Comparison of ENCODE assay signal across 8 cellular contexts in the genomic region with DNA sequence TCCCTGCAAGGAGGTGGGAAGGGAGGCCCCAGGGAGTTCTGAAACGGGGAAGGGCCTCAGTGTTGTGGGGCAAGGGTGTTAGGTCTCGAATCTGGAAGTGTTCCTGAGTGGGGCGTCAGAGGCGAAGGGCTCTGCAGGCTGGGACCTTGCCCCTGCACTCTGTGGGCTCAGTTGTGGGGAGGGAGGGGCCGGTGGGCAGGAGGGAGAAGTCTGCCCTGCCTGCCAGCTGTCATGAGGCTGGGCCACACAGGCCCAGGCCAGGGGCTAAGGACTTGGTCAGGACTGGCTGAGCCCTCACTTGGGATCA. TPM values are rescaled to one million over a fixed set of nuclear protein-coding genes. Genes with fewer than 3 reads are reported as not detected.
DNase-seq lines count a peak whose midpoint lies in the region; ATAC-seq and TF ChIP-seq lines count a peak whose summit lies in the region.

A gene (plus strand): TSS at position 59 of the 307 bp plus-strand sequence. CDS start 689 bp downstream, outside the sequence.

- peaks cover 36% of the 10 kb centered on the region for H3K4me1 Mint-ChIP-seq in CD8-positive, alpha-beta T cell (ENCODE audit: low read depth)
- peaks cover 10 to 17% of the 10 kb centered on the region in 2 donors for H3K4me1 Mint-ChIP-seq in natural killer cell treated with Interleukin-12 subunit alpha and Interleukin-12 subunit beta and Interleukin-15 and Interleukin-18, amount 100 ng/mL, for 72 hours (ENCODE audit: low read depth in 2 of 2)

- peak within 1 kb of the TSS; percentile 39 for H3K4me3 ChIP-seq in CD8-positive, alpha-beta T cell (ENCODE audit: low read depth, low read length)
- peak within 1 kb of the TSS; percentile 40 for H3K4me3 ChIP-seq in Jurkat, Clone E6-1 (ENCODE audit: low read length)
- peak within 1 kb of the TSS; percentile 57 for H3K4me3 ChIP-seq in effector memory CD4-positive, alpha-beta T cell (ENCODE audit: insufficient read depth, low read depth, low read length, poor library complexity, severe bottlenecking)

- TF ChIP-seq CTCF in CD8-positive, alpha-beta T cell (IDR thresholded peaks at IDR 0.05): no peak

- H3K27me3 ChIP-seq in CD8-positive, alpha-beta T cell (ENCODE audit: insufficient read depth, low read length): peaks cover 11% of the 10 kb centered on the region
- H3K27me3 ChIP-seq in effector memory CD4-positive, alpha-beta T cell (replicated peaks; ENCODE audit: control insufficient read depth, insufficient read depth, low read length, poor library complexity, severe bottlenecking): peaks cover 51% of the 10 kb centered on the region

- peak within 1 kb of the TSS; percentile 74 for H3K4me3 Mint-ChIP-seq in CD8-positive, alpha-beta T cell
- peak within 1 kb of the TSS; percentile 67 for H3K4me3 Mint-ChIP-seq in natural killer cell treated with Interleukin-12 subunit alpha and Interleukin-12 subunit beta and Interleukin-15 and Interleukin-18, amount 100 ng/mL, for 72 hours

- peaks cover 19% of the 10 kb centered on the region for H3K36me3 Mint-ChIP-seq in CD8-positive, alpha-beta T cell
- no peaks in the 10 kb centered on the region for H3K36me3 Mint-ChIP-seq in natural killer cell treated with Interleukin-12 subunit alpha and Interleukin-12 subunit beta and Interleukin-15 and Interleukin-18, amount 100 ng/mL, for 72 hours

- H3K9me3 ChIP-seq in CD8-positive, alpha-beta T cell (ENCODE audit: low read length): no peaks in the 10 kb centered on the region
- H3K9me3 ChIP-seq in effector memory CD4-positive, alpha-beta T cell (ENCODE audit: control insufficient read depth, low read length): no peaks in the 10 kb centered on the region

- no peaks in the 10 kb centered on the region for H3K9me3 Mint-ChIP-seq in CD8-positive, alpha-beta T cell
- no peaks in the 10 kb centered on the region for H3K9me3 Mint-ChIP-seq in natural killer cell treated with Interleukin-12 subunit alpha and Interleukin-12 subunit beta and Interleukin-15 and Interleukin-18, amount 100 ng/mL, for 72 hours

- no peak within 1 kb of the TSS for H3K27ac ChIP-seq in CD8-positive, alpha-beta T cell (ENCODE audit: low read depth, low read length)
- peak within 1 kb of the TSS; percentile 48 for H3K27ac ChIP-seq in effector memory CD4-positive, alpha-beta T cell (ENCODE audit: insufficient read depth, low read length, poor library complexity, severe bottlenecking)

- H3K4me1 ChIP-seq in CD8-positive, alpha-beta T cell (ENCODE audit: insufficient read depth, low read length): peaks cover 53% of the 10 kb centered on the region
- H3K4me1 ChIP-seq in effector memory CD4-positive, alpha-beta T cell (ENCODE audit: control insufficient read depth, insufficient read depth, low read length, poor library complexity, severe bottlenecking): peaks cover 38% of the 10 kb centered on the region

- intact Hi-C loops in CD8-positive, alpha-beta T cell (cut with DNase I, micrococcal nuclease): no loop called here

- TF ChIP-seq POLR2A in GM18505 (IDR thresholded peaks at IDR 0.05; ENCODE audit: borderline replicate concordance, extremely low read depth, insufficient read depth, insufficient read length): no peak

- CTCF ChIA-PET in CD8-positive, alpha-beta T cell (lab: Charles Lee): no interaction called here

- peaks cover 25% of the 10 kb centered on the region for H3K27me3 Mint-ChIP-seq in CD8-positive, alpha-beta T cell (ENCODE audit: low read depth)
- H3K27me3 Mint-ChIP-seq in natural killer cell treated with Interleukin-12 subunit alpha and Interleukin-12 subunit beta and Interleukin-15 and Interleukin-18, amount 100 ng/mL, for 72 hours: peaks cover 0 to 17% of the 10 kb centered on the region in 2 donors

- no peak within 1 kb of the TSS for H3K27ac Mint-ChIP-seq in CD8-positive, alpha-beta T cell
- peak within 1 kb of the TSS in 1 of 2 donors; percentile 62 for H3K27ac Mint-ChIP-seq in natural killer cell treated with Interleukin-12 subunit alpha and Interleukin-12 subunit beta and Interleukin-15 and Interleukin-18, amount 100 ng/mL, for 72 hours

- POLR2A ChIA-PET in CD8-positive, alpha-beta T cell (lab: Charles Lee): interaction anchor here (0.8 to 4.2 kb wide), 3 partner anchors 8 to 19 kb away, joined by 3 to 30 read pairs (median 6); a partner anchor contains a TSS

- no peak for DNase-seq in CD8-positive, alpha-beta T cell
- no peak for DNase-seq in Jurkat, Clone E6-1 (ENCODE audit: low read depth, low spot score)
- DNase-seq in effector memory CD4-positive, alpha-beta T cell: no peak
- DNase-seq in natural killer cell treated with Interleukin-12 subunit alpha and Interleukin-12 subunit beta and Interleukin-15 and Interleukin-18, amount 100 ng/mL, for 72 hours (ENCODE audit: low spot score): no peak
- DNase-seq in AG20443 (ENCODE audit: low spot score): no peak
- DNase-seq in NCI-H187 (lab: John Stamatoyannopoulos, UW): no peak
- DNase-seq in NCI-H128 (lab: John Stamatoyannopoulos, UW; ENCODE audit: unreplicated experiment): no peak

- H3K36me3 ChIP-seq in CD8-positive, alpha-beta T cell (ENCODE audit: insufficient read depth, low read length): peaks cover 5% of the 10 kb centered on the region
- H3K36me3 ChIP-seq in effector memory CD4-positive, alpha-beta T cell (ENCODE audit: control insufficient read depth, insufficient read depth, low read length): peaks cover 18% of the 10 kb centered on the region

- no peak for ATAC-seq in CD8-positive, alpha-beta T cell
- no peak for ATAC-seq in natural killer cell treated with Interleukin-12 subunit alpha and Interleukin-12 subunit beta and Interleukin-15 and Interleukin-18, amount 100 ng/mL, for 72 hours
- ATAC-seq in GM18505 (IDR thresholded peaks at IDR 0.05; ENCODE audit: unreplicated experiment): no peak

RNA-seq across cellular contexts. Expression of the gene that starts here (rescaled TPM):
- total RNA-seq in CD8-positive, alpha-beta T cell: under 1 TPM; 0.30 to 0.81 TPM
- polyA plus RNA-seq in Jurkat, Clone E6-1 (2012; ENCODE audit: insufficient read depth, insufficient read length): 6.5 TPM
- 1 to 10 TPM; 2.6 to 2.9 TPM for total RNA-seq in natural killer cell treated with Interleukin-12 subunit alpha and Interleukin-12 subunit beta and Interleukin-15 and Interleukin-18, amount 100 ng/mL, for 72 hours
